22 cellular contexts compared by ENCODE assay signal in genomic region chr16:1275791-1276579, GRCh38. TPM values are rescaled to one million over a fixed set of nuclear protein-coding genes. Genes with fewer than 3 reads are reported as not detected.
DNase-seq lines count a peak whose midpoint lies in the region; ATAC-seq and TF ChIP-seq lines count a peak whose summit lies in the region.
"Had no signal": no experiment of that assay in that cellular context is flagged by ENCODE, and none has a peak within 500 bp of the region (broad histone marks: within the 10 kb centered on the region; RNA-seq: fewer than 3 reads in every experiment).

No MANE protein-coding gene starts in this region.

- no peaks in the 10 kb centered on the region for H3K36me3 Mint-ChIP-seq in chondrocyte (ENCODE audit: low read depth)
- no peaks in the 10 kb centered on the region for H3K36me3 Mint-ChIP-seq in nephron (ENCODE audit: low read depth)
- no peaks in the 10 kb centered on the region for H3K36me3 Mint-ChIP-seq in stimulated activated memory B cell treated with anti-CD40 and anti-IgM and Interleukin-4, amounts not matched to agents 10 μg/mL and 1 μg/mL and 100 μg/mL, for 72 hours
- H3K36me3 Mint-ChIP-seq in activated CD8-positive, alpha-beta T cell treated with anti-CD3 and anti-CD28 coated beads for 36 hours (ENCODE audit: low read depth), result no peaks in the 10 kb centered on the region
- H3K36me3 Mint-ChIP-seq: CD8-positive, alpha-beta memory T cell; IgD-negative memory B cell had no signal

- no peak overlapping the region for H3K4me3 Mint-ChIP-seq in chondrocyte (ENCODE audit: unreplicated experiment)
- H3K4me3 Mint-ChIP-seq in nephron, result peak overlapping the region in 1 of 3 experiments; percentile 41
- H3K4me3 Mint-ChIP-seq in stimulated activated memory B cell treated with anti-CD40 and anti-IgM and Interleukin-4, amounts not matched to agents 10 μg/mL and 1 μg/mL and 100 μg/mL, for 72 hours, result no peak overlapping the region
- H3K4me3 Mint-ChIP-seq in activated CD8-positive, alpha-beta T cell treated with anti-CD3 and anti-CD28 coated beads for 36 hours, result no peak overlapping the region
- H3K4me3 Mint-ChIP-seq: CD8-positive, alpha-beta memory T cell; IgD-negative memory B cell had no signal

- DNase-seq in H7 (peak; percentile 46), chondrocyte (ENCODE audit: low spot score) (peak; percentile 87), NCI-H187 treated with DMSO at 0.1 percent for 48 hours (lab: John Stamatoyannopoulos, UW) (no peak)
- no peak for DNase-seq in stimulated activated CD4-positive, alpha-beta T cell treated with anti-CD3 and anti-CD28 coated beads, Interleukin-4, amount 100 ng/mL, for 24 hours
- no peak for DNase-seq in activated CD8-positive, alpha-beta T cell treated with anti-CD3 and anti-CD28 coated beads for 36 hours
- DNase-seq: CD8-positive, alpha-beta memory T cell; DMS 273 treated with DMSO at 0.1 percent for 48 hours; DND-41; GOT3; NCI-H1092 treated with DMSO at 0.1 percent for 48 hours; NCI-H1436 treated with DMSO at 0.1 percent for 48 hours; NCI-H2029 treated with DMSO at 0.1 percent for 48 hours; NCI-H446 treated with DMSO at 0.1 percent for 48 hours; NCI-H526; NCI-H82; RPMI8226; SHP77 had no signal

- H3K27me3 Mint-ChIP-seq in chondrocyte (ENCODE audit: low read depth), result peaks cover 25% of the 10 kb centered on the region
- peaks cover 27% of the 10 kb centered on the region for H3K27me3 Mint-ChIP-seq in nephron (ENCODE audit: low read depth)
- peaks cover 70% of the 10 kb centered on the region for H3K27me3 Mint-ChIP-seq in stimulated activated memory B cell treated with anti-CD40 and anti-IgM and Interleukin-4, amounts not matched to agents 10 μg/mL and 1 μg/mL and 100 μg/mL, for 72 hours
- peaks cover 16% of the 10 kb centered on the region for H3K27me3 Mint-ChIP-seq in activated CD8-positive, alpha-beta T cell treated with anti-CD3 and anti-CD28 coated beads for 36 hours

- POLR2A ChIA-PET in activated CD8-positive, alpha-beta T cell treated with anti-CD3 and anti-CD28 coated beads for 36 hours (lab: Charles Lee), result no interaction called here

- H3K4me1 Mint-ChIP-seq in chondrocyte (ENCODE audit: low read depth), result peaks cover 10% of the 10 kb centered on the region
- H3K4me1 Mint-ChIP-seq in nephron, result peaks cover 20% of the 10 kb centered on the region
- no peaks in the 10 kb centered on the region for H3K4me1 Mint-ChIP-seq in stimulated activated memory B cell treated with anti-CD40 and anti-IgM and Interleukin-4, amounts not matched to agents 10 μg/mL and 1 μg/mL and 100 μg/mL, for 72 hours
- H3K4me1 Mint-ChIP-seq in activated CD8-positive, alpha-beta T cell treated with anti-CD3 and anti-CD28 coated beads for 36 hours (ENCODE audit: low read depth), result no peaks in the 10 kb centered on the region

- TF ChIP-seq CTCF in chondrocyte (IDR thresholded peaks at IDR 0.05) (no peak), nephron (IDR thresholded peaks at IDR 0.05; ENCODE audit: unreplicated experiment in 3 of 3) (no peak)
- TF ChIP-seq CTCF in activated CD8-positive, alpha-beta T cell treated with anti-CD3 and anti-CD28 coated beads for 36 hours (IDR thresholded peaks at IDR 0.05), result no peak

- CTCF ChIA-PET in activated CD8-positive, alpha-beta T cell treated with anti-CD3 and anti-CD28 coated beads for 36 hours (lab: Charles Lee), result no interaction called here

- H3K9me3 Mint-ChIP-seq in chondrocyte (ENCODE audit: low read depth), result no peaks in the 10 kb centered on the region
- H3K9me3 Mint-ChIP-seq in nephron, result no peaks in the 10 kb centered on the region
- H3K9me3 Mint-ChIP-seq in stimulated activated memory B cell treated with anti-CD40 and anti-IgM and Interleukin-4, amounts not matched to agents 10 μg/mL and 1 μg/mL and 100 μg/mL, for 72 hours, result no peaks in the 10 kb centered on the region
- H3K9me3 Mint-ChIP-seq in activated CD8-positive, alpha-beta T cell treated with anti-CD3 and anti-CD28 coated beads for 36 hours, result no peaks in the 10 kb centered on the region
- H3K9me3 Mint-ChIP-seq: IgD-negative memory B cell had no signal

- intact Hi-C loops in activated CD8-positive, alpha-beta T cell treated with anti-CD3 and anti-CD28 coated beads for 36 hours (cut with micrococcal nuclease), result no loop called here

- H3K27ac Mint-ChIP-seq in chondrocyte (ENCODE audit: unreplicated experiment) (no peak overlapping the region), nephron (peak overlapping the region; percentile 4 to 71 (median 41))
- no peak overlapping the region for H3K27ac Mint-ChIP-seq in stimulated activated memory B cell treated with anti-CD40 and anti-IgM and Interleukin-4, amounts not matched to agents 10 μg/mL and 1 μg/mL and 100 μg/mL, for 72 hours
- H3K27ac Mint-ChIP-seq in activated CD8-positive, alpha-beta T cell treated with anti-CD3 and anti-CD28 coated beads for 36 hours, result no peak overlapping the region
- H3K27ac Mint-ChIP-seq: CD8-positive, alpha-beta memory T cell; IgD-negative memory B cell had no signal

- no peaks in the 10 kb centered on the region for H3K27me3 ChIP-seq in H7 (ENCODE audit: control insufficient read depth, insufficient read depth, low read length)

- no peak overlapping the region for H3K4me3 ChIP-seq in H7 (ENCODE audit: insufficient read depth, low read depth, low read length)

- no peaks in the 10 kb centered on the region for H3K36me3 ChIP-seq in H7 (replicated peaks; ENCODE audit: control insufficient read depth, insufficient read depth, low read length)

- ATAC-seq in stimulated activated memory B cell treated with anti-CD40 and anti-IgM and Interleukin-4, amounts not matched to agents 10 μg/mL and 1 μg/mL and 100 μg/mL, for 72 hours, result peak; percentile 24
- ATAC-seq in activated CD8-positive, alpha-beta T cell treated with anti-CD3 and anti-CD28 coated beads for 36 hours, result no peak
- ATAC-seq: HCT116 had no signal

RNA-seq across cellular contexts. Expression of gene TPSD1, which starts 20.1 kb away (rescaled TPM):
- not detected in 2 replicates for total RNA-seq in H7 (2014; rRNA removed; shearing (Covaris generic))
- not detected in 3 replicates for total RNA-seq in chondrocyte
- total RNA-seq in activated CD8-positive, alpha-beta T cell treated with anti-CD3 and anti-CD28 coated beads for 36 hours, result not detected
- total RNA-seq: CD8-positive, alpha-beta memory T cell had no signal

RNA-seq across cellular contexts. Expression of gene UBE2I, which starts 33.5 kb away (rescaled TPM):
- 79.9 and 80.2 TPM in 2 replicates for total RNA-seq in H7 (2014; rRNA removed; shearing (Covaris generic))
- total RNA-seq in chondrocyte, result 97.9 to 110 TPM (median 105 TPM) in 3 replicates
- 100 to 1,000 TPM; 245 to 254 TPM for total RNA-seq in activated CD8-positive, alpha-beta T cell treated with anti-CD3 and anti-CD28 coated beads for 36 hours

RNA-seq across cellular contexts. Expression of gene TPSAB1, which starts 35.5 kb away (rescaled TPM):
- total RNA-seq in H7 (2014; rRNA removed; shearing (Covaris generic)), result not detected in 2 replicates
- total RNA-seq in chondrocyte, result not detected in 3 replicates
- not detected for total RNA-seq in activated CD8-positive, alpha-beta T cell treated with anti-CD3 and anti-CD28 coated beads for 36 hours
- total RNA-seq: CD8-positive, alpha-beta memory T cell had no signal

RNA-seq across cellular contexts. Expression of gene TPSB2, which starts 46.0 kb away (rescaled TPM):
- total RNA-seq in H7 (2014; rRNA removed; shearing (Covaris generic)), result not detected in 2 replicates
- total RNA-seq in chondrocyte, result not detected in 3 replicates
- not detected for total RNA-seq in activated CD8-positive, alpha-beta T cell treated with anti-CD3 and anti-CD28 coated beads for 36 hours
- total RNA-seq: CD8-positive, alpha-beta memory T cell had no signal

RNA-seq across cellular contexts. Expression of gene TPSG1, which starts 50.9 kb away (rescaled TPM):
- total RNA-seq in H7 (2014; rRNA removed; shearing (Covaris generic)), result not detected in 2 replicates
- not detected in 3 replicates for total RNA-seq in chondrocyte
- not detected for total RNA-seq in activated CD8-positive, alpha-beta T cell treated with anti-CD3 and anti-CD28 coated beads for 36 hours
- total RNA-seq: A673; CD8-positive, alpha-beta memory T cell had no signal

Comparison
In these comparisons a context has a peak if more than half of its experiments do, and no peak if none do; other contexts are left out.
1. DNase-seq: peak in H7 (single experiment) and chondrocyte (single experiment); none in stimulated activated CD4-positive, alpha-beta T cell treated with anti-CD3 and anti-CD28 coated beads, Interleukin-4, amount 100 ng/mL, for 24 hours (single experiment), NCI-H187 treated with DMSO at 0.1 percent for 48 hours (single experiment) and activated CD8-positive, alpha-beta T cell treated with anti-CD3 and anti-CD28 coated beads for 36 hours (single experiment).
2. H3K27ac Mint-ChIP-seq: peak in nephron (3 of 3); none in chondrocyte (single experiment), stimulated activated memory B cell treated with anti-CD40 and anti-IgM and Interleukin-4, amounts not matched to agents 10 μg/mL and 1 μg/mL and 100 μg/mL, for 72 hours (single experiment) and activated CD8-positive, alpha-beta T cell treated with anti-CD3 and anti-CD28 coated beads for 36 hours (single experiment).